In genomic region chr4:102572452-102572851, GRCh38 we compare ENCODE assay signal across 21 cellular contexts.
DNase-seq lines count a peak whose midpoint lies in the region; TF ChIP-seq lines count a peak whose summit lies in the region.
"Had no signal": no experiment of that assay in that cellular context is flagged by ENCODE, and none has a peak within 500 bp of the region (broad histone marks: within the 10 kb centered on the region; RNA-seq: fewer than 3 reads in every experiment).

No MANE protein-coding gene starts in this region.

- no peak for TF ChIP-seq CTCF in osteocyte (IDR thresholded peaks at IDR 0.05)

- CTCF ChIA-PET in activated naive CD4-positive, alpha-beta T cell treated with anti-CD3 and anti-CD28 coated beads for 36 hours (lab: Charles Lee), result no interaction called here

- H3K36me3 Mint-ChIP-seq in activated naive CD4-positive, alpha-beta T cell treated with anti-CD3 and anti-CD28 coated beads for 36 hours (ENCODE audit: low read depth), result peaks cover 43% of the 10 kb centered on the region
- H3K36me3 Mint-ChIP-seq in immature natural killer cell (peaks cover 9 to 25% (median 20%) of the 10 kb centered on the region in 3 donors), osteocyte (ENCODE audit: unreplicated experiment) (peaks cover 21% of the 10 kb centered on the region)

- no peaks in the 10 kb centered on the region for H3K27me3 Mint-ChIP-seq in activated naive CD4-positive, alpha-beta T cell treated with anti-CD3 and anti-CD28 coated beads for 36 hours (ENCODE audit: low read depth)
- H3K27me3 Mint-ChIP-seq in immature natural killer cell (ENCODE audit: low read depth in 3 of 3), result peaks cover 0 to 5% (median 2%) of the 10 kb centered on the region in 3 donors
- H3K27me3 Mint-ChIP-seq in osteocyte (ENCODE audit: unreplicated experiment), result no peaks in the 10 kb centered on the region
- H3K27me3 Mint-ChIP-seq: B cell, IgD-negative memory B cell had no signal

- intact Hi-C loops in activated naive CD4-positive, alpha-beta T cell treated with anti-CD3 and anti-CD28 coated beads for 36 hours (cut with micrococcal nuclease), result no loop called here
- intact Hi-C loops in cardiac septum (cut with DNase I), result no loop called here

- peak; percentile 2 for DNase-seq in NCI-H146 (lab: John Stamatoyannopoulos, UW)
- DNase-seq in NCI-H146 treated with DMSO at 0.1 percent for 48 hours (lab: John Stamatoyannopoulos, UW; ENCODE audit: unreplicated experiment), result no peak
- no peak for DNase-seq in activated naive CD4-positive, alpha-beta T cell treated with anti-CD3 and anti-CD28 coated beads for 36 hours
- DNase-seq in activated naive CD4-positive, alpha-beta T cell (lab: John Stamatoyannopoulos, UW), result no peak
- peak; percentile 63 for DNase-seq in SK-N-DZ (ENCODE audit: low spot score)
- no peak for DNase-seq in immature natural killer cell
- no peak for DNase-seq in osteocyte (ENCODE audit: extremely low spot score, unreplicated experiment)
- no peak for DNase-seq in cardiac septum (ENCODE audit: low spot score)
- DNase-seq: DMS153; DND-41; NCI-H1092; NCI-H1417 treated with DMSO at 0.1 percent for 48 hours; NCI-H1930; NCI-H2107; NCI-H446 treated with DMSO at 0.1 percent for 48 hours; NCI-H526; NCI-H82; NK-92 treated with Interleukin-12 subunit alpha and Interleukin-12 subunit beta, amount 100 ng/mL, for 24 hours; PC-9 had no signal

- H3K4me1 Mint-ChIP-seq in activated naive CD4-positive, alpha-beta T cell treated with anti-CD3 and anti-CD28 coated beads for 36 hours (ENCODE audit: low read depth), result peaks cover 58% of the 10 kb centered on the region
- H3K4me1 Mint-ChIP-seq in immature natural killer cell, result peaks cover 21 to 53% of the 10 kb centered on the region in 2 donors
- peaks cover 27% of the 10 kb centered on the region for H3K4me1 Mint-ChIP-seq in osteocyte (ENCODE audit: unreplicated experiment)

- no peak overlapping the region for H3K4me3 Mint-ChIP-seq in activated naive CD4-positive, alpha-beta T cell treated with anti-CD3 and anti-CD28 coated beads for 36 hours
- H3K4me3 Mint-ChIP-seq in immature natural killer cell (no peak overlapping the region), osteocyte (ENCODE audit: unreplicated experiment) (no peak overlapping the region)
- H3K4me3 Mint-ChIP-seq: B cell, IgD-negative memory B cell had no signal

- H3K9me3 Mint-ChIP-seq in activated naive CD4-positive, alpha-beta T cell treated with anti-CD3 and anti-CD28 coated beads for 36 hours, result peaks cover 3% of the 10 kb centered on the region
- no peaks in the 10 kb centered on the region for H3K9me3 Mint-ChIP-seq in immature natural killer cell
- no peaks in the 10 kb centered on the region for H3K9me3 Mint-ChIP-seq in osteocyte (ENCODE audit: unreplicated experiment)

- peak overlapping the region; percentile 1 for H3K27ac Mint-ChIP-seq in activated naive CD4-positive, alpha-beta T cell treated with anti-CD3 and anti-CD28 coated beads for 36 hours
- peak overlapping the region in 4 of 6 donors; percentile 13 to 45 (median 38) for H3K27ac Mint-ChIP-seq in immature natural killer cell
- no peak overlapping the region for H3K27ac Mint-ChIP-seq in osteocyte (ENCODE audit: unreplicated experiment)
- H3K27ac Mint-ChIP-seq: B cell, IgD-negative memory B cell had no signal

Comparison
In these comparisons a context has a peak if more than half of its experiments do, and no peak if none do; other contexts are left out.
1. DNase-seq: peak in NCI-H146 (single experiment) and SK-N-DZ (single experiment); none in NCI-H146 treated with DMSO at 0.1 percent for 48 hours (single experiment), activated naive CD4-positive, alpha-beta T cell treated with anti-CD3 and anti-CD28 coated beads for 36 hours (single experiment), activated naive CD4-positive, alpha-beta T cell (0 of 4), immature natural killer cell (0 of 3), osteocyte (single experiment) and cardiac septum (single experiment).